ENCODE assay signal across 8 cellular contexts in the genomic region with DNA sequence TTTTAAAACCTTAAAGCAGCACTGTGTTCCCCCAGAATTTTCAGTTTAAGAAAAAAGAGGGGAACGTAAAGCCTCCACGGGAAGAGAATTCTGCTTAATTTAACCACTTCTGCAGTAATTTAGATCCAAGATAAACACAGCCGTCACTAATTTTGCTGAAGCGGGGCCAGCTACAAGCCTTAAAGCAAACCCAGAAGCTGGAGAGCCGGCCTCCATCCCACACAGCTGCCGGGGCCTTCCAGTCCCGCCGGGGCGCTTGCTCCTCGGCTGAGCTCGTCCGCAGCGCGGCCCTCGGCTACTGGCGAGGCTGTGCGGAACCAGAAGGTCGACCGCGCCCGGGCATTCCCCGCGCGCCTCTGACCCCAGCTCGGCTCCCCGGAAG. TPM values are rescaled to one million over a fixed set of nuclear protein-coding genes. Genes with fewer than 3 reads are reported as not detected.
DNase-seq lines count a peak whose midpoint lies in the region; ATAC-seq and TF ChIP-seq lines count a peak whose summit lies in the region.

No MANE protein-coding gene starts in this region.

- no peak for TF ChIP-seq POLR2A in vagina (IDR thresholded peaks at IDR 0.05)

- peak overlapping the region; percentile 99 for H3K4me3 ChIP-seq in MM.1S (ENCODE audit: low read length)
- H3K4me3 ChIP-seq in mesodermal cell (ENCODE audit: extremely low read depth, insufficient read depth, low read length, poor library complexity, severe bottlenecking), result peak overlapping the region; percentile 74
- H3K4me3 ChIP-seq in vagina, result peak overlapping the region; percentile 77 to 89

- no peaks in the 10 kb centered on the region for H3K27me3 ChIP-seq in MM.1S (replicated peaks; ENCODE audit: insufficient read depth, low read length)
- no peaks in the 10 kb centered on the region for H3K27me3 ChIP-seq in vagina

- no peak overlapping the region for H2AFZ ChIP-seq in MM.1S (ENCODE audit: low read length)

- H3K79me2 ChIP-seq in MM.1S (ENCODE audit: low read length), result peaks cover 57% of the 10 kb centered on the region

- no peak for ATAC-seq in GM19463 (IDR thresholded peaks at IDR 0.05; ENCODE audit: unreplicated experiment)

- TF ChIP-seq CTCF in MM.1S (IDR thresholded peaks at IDR 0.05; ENCODE audit: low read length), result no peak
- no peak for TF ChIP-seq CTCF in vagina (IDR thresholded peaks at IDR 0.05)

- H3F3A ChIP-seq in MM.1S (ENCODE audit: insufficient read depth, low read length), result peaks cover 33% of the 10 kb centered on the region

- H3K36me3 ChIP-seq in MM.1S (replicated peaks; ENCODE audit: insufficient read depth, low read length), result peaks cover 16% of the 10 kb centered on the region; the same call in 1 of the 2 replicates
- H3K36me3 ChIP-seq in mesodermal cell (ENCODE audit: control insufficient read depth, insufficient read depth, low read length), result peaks cover 34% of the 10 kb centered on the region
- peaks cover 0 to 6% of the 10 kb centered on the region in 2 donors for H3K36me3 ChIP-seq in vagina

- H3K27ac ChIP-seq in MM.1S (ENCODE audit: low read length) (peak overlapping the region; percentile 97), caudate nucleus (ENCODE audit: low read depth, low read length) (peak overlapping the region; percentile 96), mesodermal cell (ENCODE audit: low read depth, low read length, severe bottlenecking) (peak overlapping the region; percentile 99), vagina (peak overlapping the region; percentile 97)

- H3K9me2 ChIP-seq in MM.1S (replicated peaks; ENCODE audit: insufficient read depth, low read length), result no peaks in the 10 kb centered on the region

- H4K20me1 ChIP-seq in MM.1S (ENCODE audit: insufficient read depth, low read length), result peaks cover 9% of the 10 kb centered on the region

- peak; percentile 36 for DNase-seq in G401 (ENCODE audit: low spot score)
- no peak for DNase-seq in MM.1S
- DNase-seq in caudate nucleus (lab: John Stamatoyannopoulos, UW), result peak in 5 of 61 donors; percentile 44 to 78 (median 67)
- no peak for DNase-seq in vagina (ENCODE audit: extremely low spot score in 2 of 2)
- DNase-seq in putamen (ENCODE audit: low spot score), result no peak
- DNase-seq in DMS153 treated with DMSO at 0.1 percent for 48 hours (lab: John Stamatoyannopoulos, UW; ENCODE audit: unreplicated experiment), result no peak

- peak overlapping the region; percentile 98 for H3K9ac ChIP-seq in MM.1S (ENCODE audit: low read length)

- in situ Hi-C loops in G401 (cut with HindIII; ENCODE audit: low sequenced_read_pairs), result no loop called here

- WGBS in mesodermal cell (ENCODE audit: insufficient coverage in 2 of 2), 2 experiments, result 0% methylated on average over 25 of the region's 26 CpGs

- peak overlapping the region; percentile 83 for H3K4me2 ChIP-seq in MM.1S (ENCODE audit: low read depth, low read length)

- intact Hi-C loops in vagina (cut with DNase I), result loop anchor here (2.0 to 10.0 kb wide), 4 partner anchors 93 to 311 kb away; no protein-coding TSS in a partner anchor

- peaks cover 38% of the 10 kb centered on the region for H3K4me1 ChIP-seq in MM.1S (ENCODE audit: low read length)
- peaks cover 24% of the 10 kb centered on the region for H3K4me1 ChIP-seq in mesodermal cell (ENCODE audit: control insufficient read depth, insufficient read depth, low read length, poor library complexity, severe bottlenecking)
- H3K4me1 ChIP-seq in vagina, result peaks cover 61% of the 10 kb centered on the region

- H3K9me3 ChIP-seq in MM.1S (replicated peaks; ENCODE audit: insufficient read depth, low read length) (no peaks in the 10 kb centered on the region), mesodermal cell (ENCODE audit: control insufficient read depth, low read length) (no peaks in the 10 kb centered on the region), vagina (no peaks in the 10 kb centered on the region)

RNA-seq across cellular contexts. Expression of a gene that starts 1.0 kb away (rescaled TPM):
- total RNA-seq in G401 (2014; rRNA removed; shearing (Covaris generic)), result 167 and 190 TPM in 2 replicates
- polyA plus RNA-seq in mesodermal cell (2013, experiment 1 of 2), result 138 TPM
- polyA plus RNA-seq in mesodermal cell (2013, experiment 2 of 2), result 98.2 TPM
- 114 TPM for total RNA-seq in vagina
